Comparison of ENCODE assay signal across 18 cellular contexts in genomic region chr16:50314665-50315064, GRCh38. TPM values are rescaled to one million over a fixed set of nuclear protein-coding genes. Genes with fewer than 3 reads are reported as not detected.
DNase-seq lines count a peak whose midpoint lies in the region; ATAC-seq lines count a peak whose summit lies in the region.
"Had no signal": no experiment of that assay in that cellular context is flagged by ENCODE, and none has a peak within 500 bp of the region (broad histone marks: within the 10 kb centered on the region; RNA-seq: fewer than 3 reads in every experiment).

No MANE protein-coding gene starts in this region.

- peaks cover 21% of the 10 kb centered on the region for H3K4me1 Mint-ChIP-seq in activated CD8-positive, alpha-beta memory T cell treated with anti-CD3 and anti-CD28 coated beads, Interleukin-2, amount 10 ng/mL, durations not matched to agents 7 days and 5 days
- H3K4me1 Mint-ChIP-seq in T-helper 17 cell: peaks cover 28% of the 10 kb centered on the region
- H3K4me1 Mint-ChIP-seq in stimulated activated effector memory CD8-positive, alpha-beta T cell treated with anti-CD3 and anti-CD28 coated beads, Interleukin-12 subunit alpha, Interleukin-12 subunit beta, amount 100 ng/mL, for 72 hours: peaks cover 20% of the 10 kb centered on the region

- peaks cover 52% of the 10 kb centered on the region for H3K36me3 Mint-ChIP-seq in activated CD8-positive, alpha-beta memory T cell treated with anti-CD3 and anti-CD28 coated beads, Interleukin-2, amount 10 ng/mL, durations not matched to agents 7 days and 5 days
- H3K36me3 Mint-ChIP-seq in T-helper 17 cell (ENCODE audit: low read depth): no peaks in the 10 kb centered on the region
- H3K36me3 Mint-ChIP-seq in stimulated activated effector memory CD8-positive, alpha-beta T cell treated with anti-CD3 and anti-CD28 coated beads, Interleukin-12 subunit alpha, Interleukin-12 subunit beta, amount 100 ng/mL, for 72 hours: peaks cover 99% of the 10 kb centered on the region

- H3K9me3 ChIP-seq in T-helper 17 cell (ENCODE audit: control insufficient read depth, low read length, poor library complexity, severe bottlenecking): no peaks in the 10 kb centered on the region
- H3K9me3 ChIP-seq: left lung, right lobe of liver had no signal

- peak overlapping the region; percentile 21 for H3K27ac Mint-ChIP-seq in activated CD8-positive, alpha-beta memory T cell treated with anti-CD3 and anti-CD28 coated beads, Interleukin-2, amount 10 ng/mL, durations not matched to agents 7 days and 5 days
- H3K27ac Mint-ChIP-seq in T-helper 17 cell: peak overlapping the region; percentile 41
- peak overlapping the region; percentile 80 for H3K27ac Mint-ChIP-seq in stimulated activated effector memory CD8-positive, alpha-beta T cell treated with anti-CD3 and anti-CD28 coated beads, Interleukin-12 subunit alpha, Interleukin-12 subunit beta, amount 100 ng/mL, for 72 hours

- H3K27me3 Mint-ChIP-seq in activated CD8-positive, alpha-beta memory T cell treated with anti-CD3 and anti-CD28 coated beads, Interleukin-2, amount 10 ng/mL, durations not matched to agents 7 days and 5 days: no peaks in the 10 kb centered on the region
- no peaks in the 10 kb centered on the region for H3K27me3 Mint-ChIP-seq in T-helper 17 cell
- H3K27me3 Mint-ChIP-seq: stimulated activated naive CD8-positive, alpha-beta T cell treated with anti-CD3 and anti-CD28 coated beads, Interleukin-15, Interleukin-2, amounts not matched to agents 100 ng/mL and 50 ng/mL, for 24 hours had no signal

- CTCF ChIA-PET in activated CD8-positive, alpha-beta memory T cell treated with anti-CD3 and anti-CD28 coated beads, Interleukin-2, amount 10 ng/mL, durations not matched to agents 7 days and 5 days (lab: Charles Lee): interaction anchor here (1.2 to 4.2 kb wide), 4 partner anchors 10 to 101 kb away, joined by 3 to 15 read pairs (median 6); no protein-coding TSS in a partner anchor

- H3K4me3 Mint-ChIP-seq in activated CD8-positive, alpha-beta memory T cell treated with anti-CD3 and anti-CD28 coated beads, Interleukin-2, amount 10 ng/mL, durations not matched to agents 7 days and 5 days: no peak overlapping the region
- H3K4me3 Mint-ChIP-seq in T-helper 17 cell: no peak overlapping the region
- H3K4me3 Mint-ChIP-seq in stimulated activated effector memory CD8-positive, alpha-beta T cell treated with anti-CD3 and anti-CD28 coated beads, Interleukin-12 subunit alpha, Interleukin-12 subunit beta, amount 100 ng/mL, for 72 hours: no peak overlapping the region
- H3K4me3 Mint-ChIP-seq: stimulated activated naive CD8-positive, alpha-beta T cell treated with anti-CD3 and anti-CD28 coated beads, Interleukin-15, Interleukin-2, amounts not matched to agents 100 ng/mL and 50 ng/mL, for 24 hours had no signal

- ATAC-seq in activated CD8-positive, alpha-beta memory T cell treated with anti-CD3 and anti-CD28 coated beads, Interleukin-2, amount 10 ng/mL, durations not matched to agents 7 days and 5 days: no peak
- ATAC-seq in T-helper 17 cell: no peak
- no peak for ATAC-seq in stimulated activated effector memory CD8-positive, alpha-beta T cell treated with anti-CD3 and anti-CD28 coated beads, Interleukin-12 subunit alpha, Interleukin-12 subunit beta, amount 100 ng/mL, for 72 hours
- no peak for ATAC-seq in HG02588 (IDR thresholded peaks at IDR 0.05; ENCODE audit: unreplicated experiment)
- no peak for ATAC-seq in GM18867 (IDR thresholded peaks at IDR 0.05; ENCODE audit: unreplicated experiment)
- ATAC-seq: left lung had no signal

- peak; percentile 31 for DNase-seq in activated CD8-positive, alpha-beta memory T cell treated with anti-CD3 and anti-CD28 coated beads, Interleukin-2, amount 10 ng/mL, durations not matched to agents 7 days and 5 days
- DNase-seq in activated CD8-positive, alpha-beta memory T cell treated with anti-CD3 and anti-CD28 coated beads, Interleukin-2, amount 50 U/mL, for 48 hours: no peak
- DNase-seq in T-helper 17 cell (peak in 1 of 3 donors; percentile 1), foreskin melanocyte (peak; percentile 10), NCI-H345 (lab: John Stamatoyannopoulos, UW) (no peak)
- no peak for DNase-seq in stimulated activated effector memory CD8-positive, alpha-beta T cell treated with anti-CD3 and anti-CD28 coated beads, Interleukin-12 subunit alpha, Interleukin-12 subunit beta, amount 100 ng/mL, for 72 hours (ENCODE audit: low spot score in 2 of 2)
- DNase-seq: activated CD8-positive, alpha-beta memory T cell treated with anti-CD3 and anti-CD28 coated beads for 24 hours; amniotic stem cell; cortex of kidney; hippocampal formation; NCI-H1694 treated with DMSO at 0.1 percent for 48 hours; NCI-H774; stimulated activated CD4-positive, alpha-beta T cell treated with anti-CD3 and anti-CD28 coated beads, Interleukin-4, amount 100 ng/mL, for 4 hours had no signal

- H3K9me3 Mint-ChIP-seq in activated CD8-positive, alpha-beta memory T cell treated with anti-CD3 and anti-CD28 coated beads, Interleukin-2, amount 10 ng/mL, durations not matched to agents 7 days and 5 days (ENCODE audit: low read depth): no peaks in the 10 kb centered on the region
- H3K9me3 Mint-ChIP-seq in stimulated activated effector memory CD8-positive, alpha-beta T cell treated with anti-CD3 and anti-CD28 coated beads, Interleukin-12 subunit alpha, Interleukin-12 subunit beta, amount 100 ng/mL, for 72 hours: no peaks in the 10 kb centered on the region
- H3K9me3 Mint-ChIP-seq: stimulated activated naive CD8-positive, alpha-beta T cell treated with anti-CD3 and anti-CD28 coated beads, Interleukin-15, Interleukin-2, amounts not matched to agents 100 ng/mL and 50 ng/mL, for 24 hours had no signal

RNA-seq across cellular contexts. Expression of gene ADCY7, which starts 48.3 kb away (rescaled TPM):
- total RNA-seq in activated CD8-positive, alpha-beta memory T cell treated with anti-CD3 and anti-CD28 coated beads, Interleukin-2, amount 10 ng/mL, durations not matched to agents 7 days and 5 days: 100 to 1,000 TPM; 131 to 232 TPM
- 100 to 1,000 TPM; 187 to 203 TPM for total RNA-seq in T-helper 17 cell

RNA-seq across cellular contexts. Expression of gene BRD7, which starts 54.1 kb away (rescaled TPM):
- total RNA-seq in activated CD8-positive, alpha-beta memory T cell treated with anti-CD3 and anti-CD28 coated beads, Interleukin-2, amount 10 ng/mL, durations not matched to agents 7 days and 5 days: 100 to 1,000 TPM in 1 of 2 experiments, 10 to 100 TPM in 1; 85.0 to 102 TPM
- total RNA-seq in T-helper 17 cell: 10 to 100 TPM; 74.2 to 83.4 TPM

Comparison
In these comparisons a context has a peak if more than half of its experiments do, and no peak if none do; other contexts are left out.
1. DNase-seq: peak in activated CD8-positive, alpha-beta memory T cell treated with anti-CD3 and anti-CD28 coated beads, Interleukin-2, amount 10 ng/mL, durations not matched to agents 7 days and 5 days (single experiment) and foreskin melanocyte (single experiment); none in activated CD8-positive, alpha-beta memory T cell treated with anti-CD3 and anti-CD28 coated beads, Interleukin-2, amount 50 U/mL, for 48 hours (single experiment), stimulated activated effector memory CD8-positive, alpha-beta T cell treated with anti-CD3 and anti-CD28 coated beads, Interleukin-12 subunit alpha, Interleukin-12 subunit beta, amount 100 ng/mL, for 72 hours (0 of 2) and NCI-H345 (single experiment).
2. H3K27ac Mint-ChIP-seq: peak in every context shown above with its lines; median percentile 80 in stimulated activated effector memory CD8-positive, alpha-beta T cell treated with anti-CD3 and anti-CD28 coated beads, Interleukin-12 subunit alpha, Interleukin-12 subunit beta, amount 100 ng/mL, for 72 hours; 41 in T-helper 17 cell; 21 in activated CD8-positive, alpha-beta memory T cell treated with anti-CD3 and anti-CD28 coated beads, Interleukin-2, amount 10 ng/mL, durations not matched to agents 7 days and 5 days.